ENCODE assay signal across 27 cellular contexts in genomic region chr6:147266821-147267220, GRCh38.
DNase-seq lines count a peak whose midpoint lies in the region; ATAC-seq, FAIRE-seq and TF ChIP-seq lines count a peak whose summit lies in the region.
"Had no signal": no experiment of that assay in that cellular context is flagged by ENCODE, and none has a peak within 500 bp of the region (broad histone marks: within the 10 kb centered on the region; RNA-seq: fewer than 3 reads in every experiment).

No MANE protein-coding gene starts in this region.

- H3K4me2 ChIP-seq in A549, result no peak overlapping the region
- H3K4me2 ChIP-seq in K562 (ENCODE audit: insufficient read depth, low read length), result no peak overlapping the region
- H3K4me2 ChIP-seq: BLaER1 had no signal

- peaks cover 24% of the 10 kb centered on the region for H3K4me1 Mint-ChIP-seq in activated T-cell treated with anti-CD3 and anti-CD28 coated beads, Interleukin-2, amount 50 U/mL, for 72 hours (ENCODE audit: low read depth)

- H3K27ac ChIP-seq in A549 (no peak overlapping the region), K562 (ENCODE audit: extremely low read depth, low read depth, low read length) (no peak overlapping the region), small intestine (ENCODE audit: low read depth in 1 of 2, low read length in 1 of 2) (no peak overlapping the region)
- H3K27ac ChIP-seq in effector memory CD4-positive, alpha-beta T cell (ENCODE audit: insufficient read depth, low read length, poor library complexity, severe bottlenecking), result no peak overlapping the region
- H3K27ac ChIP-seq: 22Rv1, BLaER1 had no signal

- H3K27me3 Mint-ChIP-seq in activated T-cell treated with anti-CD3 and anti-CD28 coated beads, Interleukin-2, amount 50 U/mL, for 72 hours (ENCODE audit: low read depth), result no peaks in the 10 kb centered on the region
- H3K27me3 Mint-ChIP-seq: CD4-positive, alpha-beta memory T cell; CD4-positive, CD25-positive, alpha-beta regulatory T cell; CD8-positive, alpha-beta memory T cell had no signal

- H3K4me3 Mint-ChIP-seq in activated T-cell treated with anti-CD3 and anti-CD28 coated beads, Interleukin-2, amount 50 U/mL, for 72 hours, result no peak overlapping the region
- H3K4me3 Mint-ChIP-seq: CD14-positive monocyte; CD4-positive, alpha-beta memory T cell; CD4-positive, CD25-positive, alpha-beta regulatory T cell; CD8-positive, alpha-beta memory T cell had no signal

- TF ChIP-seq POLR2A in A549 (IDR thresholded peaks at IDR 0.05; ENCODE audit: low read length), result no peak
- TF ChIP-seq POLR2A in K562 (conservative IDR thresholded peaks at IDR 0.05), result no peak

- WGBS in A549 (ENCODE audit: missing lambda C conversion rate), result 92% methylated on average over 3 of the region's 3 CpGs
- WGBS in K562 (ENCODE audit: insufficient coverage, low coverage, missing lambda C conversion rate), result 94% methylated on average over 3 of the region's 3 CpGs
- WGBS in small intestine, 3 donors, result 61 to 82% (median 68%) methylated on average over 3 of the region's 3 CpGs

- TF ChIP-seq EP300 in A549 (IDR thresholded peaks at IDR 0.05) (no peak), K562 (IDR thresholded peaks at IDR 0.05; ENCODE audit: low read length) (no peak)

- POLR2A ChIA-PET in A549 (lab: Yijun Ruan, JAX) (no interaction called here), K562 (lab: Yijun Ruan, JAX) (no interaction called here)

- H3K36me3 ChIP-seq in K562 (ENCODE audit: control insufficient read depth, insufficient read depth, low read length), result peaks cover 87% of the 10 kb centered on the region
- H3K36me3 ChIP-seq in small intestine (ENCODE audit: control insufficient read depth in 2 of 2, insufficient read depth in 2 of 2, low read length in 2 of 2), result peaks cover 2 to 6% of the 10 kb centered on the region in 2 donors
- H3K36me3 ChIP-seq in effector memory CD4-positive, alpha-beta T cell (ENCODE audit: control insufficient read depth, insufficient read depth, low read length), result peaks cover 11% of the 10 kb centered on the region

- H3K27me3 ChIP-seq in K562 (ENCODE audit: control insufficient read depth in 2 of 2, insufficient read depth in 2 of 2, low read length in 2 of 2) (no peaks in the 10 kb centered on the region), small intestine (ENCODE audit: control insufficient read depth in 2 of 2, insufficient read depth in 2 of 2, low read length in 2 of 2) (no peaks in the 10 kb centered on the region)
- no peaks in the 10 kb centered on the region for H3K27me3 ChIP-seq in effector memory CD4-positive, alpha-beta T cell (replicated peaks; ENCODE audit: control insufficient read depth, insufficient read depth, low read length, poor library complexity, severe bottlenecking)
- H3K27me3 ChIP-seq: BE2C, BLaER1 had no signal

- no peak for ATAC-seq in activated T-cell treated with anti-CD3 and anti-CD28 coated beads, Interleukin-2, amount 50 U/mL, for 72 hours (replicated peaks in 1 of 2)
- ATAC-seq in A549 (no peak), K562 (no peak), HG03432 (IDR thresholded peaks at IDR 0.05; ENCODE audit: unreplicated experiment) (no peak)
- ATAC-seq: GM12878 had no signal

- H3K4me1 ChIP-seq in A549 (no peaks in the 10 kb centered on the region), K562 (replicated peaks in 1 of 2; ENCODE audit: control insufficient read depth in 2 of 2, insufficient read depth in 2 of 2, low read length in 2 of 2) (no peaks in the 10 kb centered on the region), small intestine (ENCODE audit: control insufficient read depth in 2 of 2, insufficient read depth in 1 of 2, low read depth in 1 of 2, low read length in 1 of 2) (peaks cover 0 to 3% of the 10 kb centered on the region in 2 donors)
- no peaks in the 10 kb centered on the region for H3K4me1 ChIP-seq in effector memory CD4-positive, alpha-beta T cell (ENCODE audit: control insufficient read depth, insufficient read depth, low read length, poor library complexity, severe bottlenecking)
- H3K4me1 ChIP-seq: BE2C, BLaER1 had no signal

- TF ChIP-seq CTCF in A549 (IDR thresholded peaks at IDR 0.05) (no peak), K562 (IDR thresholded peaks at IDR 0.05 in 2 of 3, conservative IDR thresholded peaks at IDR 0.05 in 1 of 3; ENCODE audit: insufficient read depth in 2 of 3, low read depth in 1 of 3, low read length in 3 of 3) (no peak)

- no peak for DNase-seq in activated T-cell treated with anti-CD3 and anti-CD28 coated beads, Interleukin-2, amount 50 U/mL, for 72 hours
- no peak for DNase-seq in activated T-cell treated with anti-CD3 and anti-CD28 coated beads, Interleukin-2, amount 50 U/mL, for 1 hour
- DNase-seq in A549 (ENCODE audit: low read depth in 1 of 2, low spot score in 1 of 2) (no peak), K562 (ENCODE audit: extremely low read depth in 1 of 4, low spot score in 3 of 4) (no peak), small intestine (no peak)
- no peak for DNase-seq in effector memory CD4-positive, alpha-beta T cell
- DNase-seq: ACHN; BE2C; C1 segment of cervical spinal cord; CD4-positive, alpha-beta memory T cell; CD4-positive, CD25-positive, alpha-beta regulatory T cell; CD8-positive, alpha-beta memory T cell; COR-L47; DMS 273 treated with DMSO at 0.1 percent for 48 hours; DMS153; DMS53; DMS79; DND-41; EL; GDM1 had no signal

- H3K79me2 ChIP-seq in K562 (ENCODE audit: control insufficient read depth, insufficient read depth, low read length), result peaks cover 27% of the 10 kb centered on the region; the same call in 2 of the 3 replicates

- H3K36me3 Mint-ChIP-seq in activated T-cell treated with anti-CD3 and anti-CD28 coated beads, Interleukin-2, amount 50 U/mL, for 72 hours (ENCODE audit: insufficient read depth in 2 of 2), result peaks cover 9 to 39% of the 10 kb centered on the region in 2 donors

- H3K9ac ChIP-seq in K562 (ENCODE audit: insufficient read depth in 1 of 2, low read depth in 2 of 2, low read length in 2 of 2), result no peak overlapping the region
- H3K9ac ChIP-seq: BLaER1 had no signal

- CTCF ChIA-PET in A549 (lab: Yijun Ruan, JAX) (no interaction called here), K562 (lab: Yijun Ruan, JAX; ENCODE audit: low intra/inter-chr PET ratio) (no interaction called here)

- no peak for FAIRE-seq in A549 (lab: Jason Lieb, UNC)
- no peak for FAIRE-seq in K562 (lab: Jason Lieb, UNC)
- FAIRE-seq in small intestine (lab: Jason Lieb, UNC), result peak; percentile 10
- FAIRE-seq: GM12878, GM12892, GM18507 had no signal

- H3K9me1 ChIP-seq in K562 (ENCODE audit: control insufficient read depth, insufficient read depth, low read length), result no peaks in the 10 kb centered on the region

- peak overlapping the region; percentile 51 for H3K27ac Mint-ChIP-seq in activated T-cell treated with anti-CD3 and anti-CD28 coated beads, Interleukin-2, amount 50 U/mL, for 72 hours
- H3K27ac Mint-ChIP-seq: CD4-positive, alpha-beta memory T cell had no signal

- peaks cover 0 to 3% of the 10 kb centered on the region in 2 donors for H3K9me3 Mint-ChIP-seq in activated T-cell treated with anti-CD3 and anti-CD28 coated beads, Interleukin-2, amount 50 U/mL, for 72 hours
- H3K9me3 Mint-ChIP-seq: CD4-positive, alpha-beta memory T cell; CD4-positive, CD25-positive, alpha-beta regulatory T cell; CD8-positive, alpha-beta memory T cell had no signal

- H2AFZ ChIP-seq in K562 (ENCODE audit: low read depth, low read length), result no peak overlapping the region

- H3K9me3 ChIP-seq in A549 (no peaks in the 10 kb centered on the region), K562 (replicated peaks; ENCODE audit: control insufficient read depth, insufficient read depth, low read depth, low read length) (no peaks in the 10 kb centered on the region), small intestine (ENCODE audit: control insufficient read depth, low read depth) (no peaks in the 10 kb centered on the region)
- H3K9me3 ChIP-seq in effector memory CD4-positive, alpha-beta T cell (ENCODE audit: control insufficient read depth, low read length), result no peaks in the 10 kb centered on the region
- H3K9me3 ChIP-seq: BE2C, BLaER1 had no signal

- in situ Hi-C loops in K562 (cut with MboI), result no loop called here

- H3K4me3 ChIP-seq in A549 (no peak overlapping the region), K562 (no peak overlapping the region), small intestine (ENCODE audit: low read depth in 1 of 2, low read length in 2 of 2) (no peak overlapping the region)
- H3K4me3 ChIP-seq in effector memory CD4-positive, alpha-beta T cell (ENCODE audit: insufficient read depth, low read depth, low read length, poor library complexity, severe bottlenecking), result no peak overlapping the region
- H3K4me3 ChIP-seq: BLaER1, GM12878 had no signal

- H4K20me1 ChIP-seq in K562 (replicated peaks; ENCODE audit: control insufficient read depth, insufficient read depth, low read length), result no peaks in the 10 kb centered on the region
- H4K20me1 ChIP-seq: BLaER1 had no signal

- TF ChIP-seq RAD21 in A549 (conservative IDR thresholded peaks at IDR 0.05 in 1 of 2, IDR thresholded peaks at IDR 0.05 in 1 of 2) (no peak), K562 (CRISPR knock-in tag; conservative IDR thresholded peaks at IDR 0.05 in 1 of 2, IDR thresholded peaks at IDR 0.05 in 1 of 2) (no peak)

- intact Hi-C loops in K562 (cut with micrococcal nuclease), result no loop called here

- no TSS peak for BruUV-seq in K562 (replicated peaks; lab: Mats Ljungman, UMichigan)

TF ChIP-seq in A549, 52 proteins besides CTCF, POLR2A, EP300 and RAD21:
- TF ChIP-seq MAFK (IDR thresholded peaks at IDR 0.05; ENCODE audit: partially characterized antibody) (peak; percentile 53), PBX3 (IDR thresholded peaks at IDR 0.05) (no peak)
TF ChIP-seq in A549: peak in this region for 1.

TF ChIP-seq in K562, 482 proteins besides CTCF, POLR2A, EP300 and RAD21:
- TF ChIP-seq E2F6 (IDR thresholded peaks at IDR 0.05; ENCODE audit: borderline replicate concordance in 1 of 2, extremely low read depth in 1 of 2, insufficient read depth in 1 of 2, insufficient read length in 1 of 2, low read depth in 1 of 2, low read length in 1 of 2, poor library complexity in 1 of 2, severe bottlenecking in 1 of 2), result no peak
- peak; percentile 46; the same call in 1 of the 2 replicates for TF ChIP-seq MAFK (IDR thresholded peaks at IDR 0.05; ENCODE audit: low read length)
- TF ChIP-seq MAFF (IDR thresholded peaks at IDR 0.05; ENCODE audit: low read length), result peak; percentile 64; the same call in 1 of the 2 replicates
- TF ChIP-seq RBM22 (IDR thresholded peaks at IDR 0.05; ENCODE audit: low read depth, low read length, poor library complexity, severe bottlenecking), result peak; percentile 48
- no peak for TF ChIP-seq POLR3G (IDR thresholded peaks at IDR 0.05; ENCODE audit: extremely low read depth, insufficient read length, insufficient replicate concordance)
- peak; percentile 74 for TF ChIP-seq C11orf30 (IDR thresholded peaks at IDR 0.05; ENCODE audit: low read depth)
- peak; percentile 65; the same call in 1 of the 2 replicates for TF ChIP-seq MAFG (tag; conservative IDR thresholded peaks at IDR 0.05)
- peak; percentile 88 for TF ChIP-seq ZNF316 (IDR thresholded peaks at IDR 0.05)
